ENCODE assay signal across 22 cellular contexts in genomic region chr10:48695636-48696534, GRCh38. TPM values are rescaled to one million over a fixed set of nuclear protein-coding genes. Genes with fewer than 3 reads are reported as not detected.
"Had no signal": no experiment of that assay in that cellular context is flagged by ENCODE, and none has a peak within 500 bp of the region (broad histone marks: within the 10 kb centered on the region; RNA-seq: fewer than 3 reads in every experiment).

No MANE protein-coding gene starts in this region.

- DNase-seq: activated CD4-positive, alpha-beta T cell treated with anti-CD3 and anti-CD28 coated beads, Interleukin-2, amount 10 ng/mL, durations not matched to agents 7 days and 5 days; activated CD4-positive, CD25-positive, alpha-beta regulatory T cell treated with anti-CD3 and anti-CD28 coated beads, Interleukin-2, amount 50 U/mL, for 72 hours; activated CD8-positive, alpha-beta memory T cell treated with anti-CD3 and anti-CD28 coated beads, Interleukin-2, amount 10 ng/mL, durations not matched to agents 7 days and 5 days; activated CD8-positive, alpha-beta T cell treated with anti-CD3 and anti-CD28 coated beads for 36 hours; activated gamma-delta T cell; activated naive CD4-positive, alpha-beta T cell treated with anti-CD3 and anti-CD28 coated beads, Interleukin-2, amount 50 U/mL, for 16 hours; activated naive CD8-positive, alpha-beta T cell treated with anti-CD3 and anti-CD28 coated beads, Interleukin-2, amount 50 U/mL, for 24 hours; activated T-cell treated with anti-CD3 and anti-CD28 coated beads for 4 hours; cerebellar nuclear complex; foreskin fibroblast; kidney; left lung; nucleus accumbens; posterior cingulate gyrus; right lobe of liver; stimulated activated CD4-positive, alpha-beta T cell treated with anti-CD3 and anti-CD28 coated beads, Interleukin-1b, Interleukin-23, amount 100 ng/mL, for 48 hours; transverse colon; uterus had no signal

- H3K9me3 Mint-ChIP-seq: activated CD4-positive, alpha-beta T cell treated with anti-CD3 and anti-CD28 coated beads, Interleukin-2, amount 10 ng/mL, durations not matched to agents 7 days and 5 days; activated CD8-positive, alpha-beta T cell treated with anti-CD3 and anti-CD28 coated beads for 36 hours; activated naive CD8-positive, alpha-beta T cell treated with anti-CD3 and anti-CD28 coated beads, Interleukin-2, amount 50 U/mL, for 24 hours; mesothelial cell of epicardium; natural killer cell treated with Interleukin-12 subunit alpha and Interleukin-12 subunit beta and Interleukin-15 and Interleukin-18, amount 100 ng/mL, for 72 hours; stimulated activated effector memory CD8-positive, alpha-beta T cell treated with anti-CD3 and anti-CD28 coated beads, Interleukin-12 subunit alpha, Interleukin-12 subunit beta, amount 100 ng/mL, for 72 hours had no signal

- H3K4me3 Mint-ChIP-seq: activated CD4-positive, alpha-beta T cell treated with anti-CD3 and anti-CD28 coated beads, Interleukin-2, amount 10 ng/mL, durations not matched to agents 7 days and 5 days; activated CD8-positive, alpha-beta memory T cell treated with anti-CD3 and anti-CD28 coated beads, Interleukin-2, amount 10 ng/mL, durations not matched to agents 7 days and 5 days; activated CD8-positive, alpha-beta T cell treated with anti-CD3 and anti-CD28 coated beads for 36 hours; activated naive CD8-positive, alpha-beta T cell treated with anti-CD3 and anti-CD28 coated beads, Interleukin-2, amount 50 U/mL, for 24 hours; mesothelial cell of epicardium; natural killer cell treated with Interleukin-12 subunit alpha and Interleukin-12 subunit beta and Interleukin-15 and Interleukin-18, amount 100 ng/mL, for 72 hours; stimulated activated effector memory CD8-positive, alpha-beta T cell treated with anti-CD3 and anti-CD28 coated beads, Interleukin-12 subunit alpha, Interleukin-12 subunit beta, amount 100 ng/mL, for 72 hours had no signal

- ATAC-seq: activated CD8-positive, alpha-beta memory T cell treated with anti-CD3 and anti-CD28 coated beads, Interleukin-2, amount 10 ng/mL, durations not matched to agents 7 days and 5 days; activated CD8-positive, alpha-beta T cell treated with anti-CD3 and anti-CD28 coated beads for 36 hours; activated naive CD8-positive, alpha-beta T cell treated with anti-CD3 and anti-CD28 coated beads, Interleukin-2, amount 50 U/mL, for 24 hours; left lung; natural killer cell treated with Interleukin-12 subunit alpha and Interleukin-12 subunit beta and Interleukin-15 and Interleukin-18, amount 100 ng/mL, for 72 hours; right lobe of liver; stimulated activated effector memory CD8-positive, alpha-beta T cell treated with anti-CD3 and anti-CD28 coated beads, Interleukin-12 subunit alpha, Interleukin-12 subunit beta, amount 100 ng/mL, for 72 hours had no signal

- H3K27ac Mint-ChIP-seq: activated CD4-positive, alpha-beta T cell treated with anti-CD3 and anti-CD28 coated beads, Interleukin-2, amount 10 ng/mL, durations not matched to agents 7 days and 5 days; activated CD8-positive, alpha-beta memory T cell treated with anti-CD3 and anti-CD28 coated beads, Interleukin-2, amount 10 ng/mL, durations not matched to agents 7 days and 5 days; activated CD8-positive, alpha-beta T cell treated with anti-CD3 and anti-CD28 coated beads for 36 hours; activated naive CD8-positive, alpha-beta T cell treated with anti-CD3 and anti-CD28 coated beads, Interleukin-2, amount 50 U/mL, for 24 hours; mesothelial cell of epicardium; natural killer cell treated with Interleukin-12 subunit alpha and Interleukin-12 subunit beta and Interleukin-15 and Interleukin-18, amount 100 ng/mL, for 72 hours; stimulated activated effector memory CD8-positive, alpha-beta T cell treated with anti-CD3 and anti-CD28 coated beads, Interleukin-12 subunit alpha, Interleukin-12 subunit beta, amount 100 ng/mL, for 72 hours had no signal

- H3K4me1 Mint-ChIP-seq: activated CD4-positive, alpha-beta T cell treated with anti-CD3 and anti-CD28 coated beads, Interleukin-2, amount 10 ng/mL, durations not matched to agents 7 days and 5 days; activated CD8-positive, alpha-beta memory T cell treated with anti-CD3 and anti-CD28 coated beads, Interleukin-2, amount 10 ng/mL, durations not matched to agents 7 days and 5 days; mesothelial cell of epicardium; stimulated activated effector memory CD8-positive, alpha-beta T cell treated with anti-CD3 and anti-CD28 coated beads, Interleukin-12 subunit alpha, Interleukin-12 subunit beta, amount 100 ng/mL, for 72 hours had no signal

- H3K27me3 Mint-ChIP-seq: activated CD4-positive, alpha-beta T cell treated with anti-CD3 and anti-CD28 coated beads, Interleukin-2, amount 10 ng/mL, durations not matched to agents 7 days and 5 days; activated CD8-positive, alpha-beta memory T cell treated with anti-CD3 and anti-CD28 coated beads, Interleukin-2, amount 10 ng/mL, durations not matched to agents 7 days and 5 days; activated CD8-positive, alpha-beta T cell treated with anti-CD3 and anti-CD28 coated beads for 36 hours; activated naive CD8-positive, alpha-beta T cell treated with anti-CD3 and anti-CD28 coated beads, Interleukin-2, amount 50 U/mL, for 24 hours had no signal

- H3K36me3 Mint-ChIP-seq: activated CD8-positive, alpha-beta memory T cell treated with anti-CD3 and anti-CD28 coated beads, Interleukin-2, amount 10 ng/mL, durations not matched to agents 7 days and 5 days; mesothelial cell of epicardium; natural killer cell treated with Interleukin-12 subunit alpha and Interleukin-12 subunit beta and Interleukin-15 and Interleukin-18, amount 100 ng/mL, for 72 hours; stimulated activated effector memory CD8-positive, alpha-beta T cell treated with anti-CD3 and anti-CD28 coated beads, Interleukin-12 subunit alpha, Interleukin-12 subunit beta, amount 100 ng/mL, for 72 hours had no signal

RNA-seq across cellular contexts. Expression of gene WDFY4, which starts 11.2 kb away (rescaled TPM):
- total RNA-seq: epithelial cell of proximal tubule had no signal
